ENCODE assay signal across 1 cellular context in the genomic region with DNA sequence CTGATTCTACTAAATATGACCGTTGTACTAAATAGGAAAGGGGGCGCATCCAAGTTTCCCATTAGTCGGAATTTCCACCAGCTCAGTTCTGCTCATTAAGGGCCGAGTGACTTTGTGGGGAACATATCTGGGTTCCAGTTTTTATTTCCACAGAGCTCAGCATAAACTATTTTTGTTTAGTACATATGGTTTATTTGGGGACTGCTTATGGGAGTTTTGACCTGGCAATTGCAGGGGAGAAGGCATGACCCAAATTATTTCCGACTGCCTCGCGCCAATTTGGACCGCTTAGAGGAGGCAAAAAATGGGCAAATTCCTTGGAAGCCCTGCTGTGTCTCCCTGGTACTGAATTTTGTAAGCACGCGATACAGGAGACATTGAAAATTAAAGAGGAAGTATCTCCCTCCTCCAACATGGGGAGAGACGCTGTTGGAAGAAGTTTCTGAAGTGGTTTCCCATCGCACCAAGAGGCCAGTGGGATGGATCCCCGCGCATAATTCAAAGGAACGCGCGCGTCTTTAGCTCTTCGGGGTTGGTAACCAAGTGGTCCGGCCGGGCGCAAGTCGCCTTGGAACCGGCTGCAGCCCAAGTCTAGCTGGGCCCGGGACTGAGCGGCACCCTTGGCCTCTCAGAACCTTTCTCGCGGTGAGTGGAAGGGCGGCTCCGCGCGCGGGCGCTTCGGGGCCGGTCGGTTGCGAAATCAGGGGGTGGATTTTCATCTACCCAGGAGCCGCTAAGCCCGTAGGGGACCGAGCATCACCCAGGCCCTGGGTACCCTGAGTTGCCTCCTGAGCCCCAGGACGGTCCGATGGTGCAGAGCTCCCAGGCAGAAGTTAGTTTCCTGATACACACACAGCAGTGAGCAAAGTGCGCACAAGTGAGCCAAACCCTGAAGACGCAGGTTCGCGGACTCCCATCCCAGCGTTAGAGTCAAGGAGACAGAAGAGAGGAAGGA.
TF ChIP-seq lines count a peak whose summit lies in the region.

No MANE protein-coding gene starts in this region.

TF ChIP-seq in SK-N-SH treated with all-trans-retinoic acid at 6 μM for 48 hours, 23 proteins besides CTCF, POLR2A, EP300 and RAD21 (continued from another document):
- TF ChIP-seq, protein P1, sequence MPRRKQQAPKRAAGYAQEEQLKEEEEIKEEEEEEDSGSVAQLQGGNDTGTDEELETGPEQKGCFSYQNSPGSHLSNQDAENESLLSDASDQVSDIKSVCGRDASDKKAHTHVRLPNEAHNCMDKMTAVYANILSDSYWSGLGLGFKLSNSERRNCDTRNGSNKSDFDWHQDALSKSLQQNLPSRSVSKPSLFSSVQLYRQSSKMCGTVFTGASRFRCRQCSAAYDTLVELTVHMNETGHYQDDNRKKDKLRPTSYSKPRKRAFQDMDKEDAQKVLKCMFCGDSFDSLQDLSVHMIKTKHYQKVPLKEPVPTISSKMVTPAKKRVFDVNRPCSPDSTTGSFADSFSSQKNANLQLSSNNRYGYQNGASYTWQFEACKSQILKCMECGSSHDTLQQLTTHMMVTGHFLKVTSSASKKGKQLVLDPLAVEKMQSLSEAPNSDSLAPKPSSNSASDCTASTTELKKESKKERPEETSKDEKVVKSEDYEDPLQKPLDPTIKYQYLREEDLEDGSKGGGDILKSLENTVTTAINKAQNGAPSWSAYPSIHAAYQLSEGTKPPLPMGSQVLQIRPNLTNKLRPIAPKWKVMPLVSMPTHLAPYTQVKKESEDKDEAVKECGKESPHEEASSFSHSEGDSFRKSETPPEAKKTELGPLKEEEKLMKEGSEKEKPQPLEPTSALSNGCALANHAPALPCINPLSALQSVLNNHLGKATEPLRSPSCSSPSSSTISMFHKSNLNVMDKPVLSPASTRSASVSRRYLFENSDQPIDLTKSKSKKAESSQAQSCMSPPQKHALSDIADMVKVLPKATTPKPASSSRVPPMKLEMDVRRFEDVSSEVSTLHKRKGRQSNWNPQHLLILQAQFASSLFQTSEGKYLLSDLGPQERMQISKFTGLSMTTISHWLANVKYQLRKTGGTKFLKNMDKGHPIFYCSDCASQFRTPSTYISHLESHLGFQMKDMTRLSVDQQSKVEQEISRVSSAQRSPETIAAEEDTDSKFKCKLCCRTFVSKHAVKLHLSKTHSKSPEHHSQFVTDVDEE (CRISPR knock-in tag; IDR thresholded peaks at IDR 0.05) = no peak
- TF ChIP-seq PPARA (CRISPR knock-in tag; IDR thresholded peaks at IDR 0.05; ENCODE audit: borderline replicate concordance) (no peak), ZC3H10 (CRISPR knock-in tag; IDR thresholded peaks at IDR 0.05) (no peak), ZNF70 (CRISPR knock-in tag; IDR thresholded peaks at IDR 0.05) (no peak), ZFP30 (CRISPR knock-in tag; IDR thresholded peaks at IDR 0.05) (no peak), ISL1 (CRISPR knock-in tag; IDR thresholded peaks at IDR 0.05) (no peak), RARB (CRISPR knock-in tag; IDR thresholded peaks at IDR 0.05) (no peak), ZNF8 (CRISPR knock-in tag; IDR thresholded peaks at IDR 0.05) (no peak), ZFP3 (CRISPR knock-in tag; IDR thresholded peaks at IDR 0.05) (no peak), OSR1 (CRISPR knock-in tag; IDR thresholded peaks at IDR 0.05) (no peak), ZNF565 (CRISPR knock-in tag; conservative IDR thresholded peaks at IDR 0.05; ENCODE audit: low read depth) (no peak), SNAI2 (CRISPR knock-in tag; IDR thresholded peaks at IDR 0.05) (no peak)
- TF ChIP-seq, protein P2, sequence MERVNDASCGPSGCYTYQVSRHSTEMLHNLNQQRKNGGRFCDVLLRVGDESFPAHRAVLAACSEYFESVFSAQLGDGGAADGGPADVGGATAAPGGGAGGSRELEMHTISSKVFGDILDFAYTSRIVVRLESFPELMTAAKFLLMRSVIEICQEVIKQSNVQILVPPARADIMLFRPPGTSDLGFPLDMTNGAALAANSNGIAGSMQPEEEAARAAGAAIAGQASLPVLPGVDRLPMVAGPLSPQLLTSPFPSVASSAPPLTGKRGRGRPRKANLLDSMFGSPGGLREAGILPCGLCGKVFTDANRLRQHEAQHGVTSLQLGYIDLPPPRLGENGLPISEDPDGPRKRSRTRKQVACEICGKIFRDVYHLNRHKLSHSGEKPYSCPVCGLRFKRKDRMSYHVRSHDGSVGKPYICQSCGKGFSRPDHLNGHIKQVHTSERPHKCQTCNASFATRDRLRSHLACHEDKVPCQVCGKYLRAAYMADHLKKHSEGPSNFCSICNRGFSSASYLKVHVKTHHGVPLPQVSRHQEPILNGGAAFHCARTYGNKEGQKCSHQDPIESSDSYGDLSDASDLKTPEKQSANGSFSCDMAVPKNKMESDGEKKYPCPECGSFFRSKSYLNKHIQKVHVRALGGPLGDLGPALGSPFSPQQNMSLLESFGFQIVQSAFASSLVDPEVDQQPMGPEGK (CRISPR knock-in tag; IDR thresholded peaks at IDR 0.05; ENCODE audit: borderline replicate concordance) = no peak
- TF ChIP-seq, protein P3, sequence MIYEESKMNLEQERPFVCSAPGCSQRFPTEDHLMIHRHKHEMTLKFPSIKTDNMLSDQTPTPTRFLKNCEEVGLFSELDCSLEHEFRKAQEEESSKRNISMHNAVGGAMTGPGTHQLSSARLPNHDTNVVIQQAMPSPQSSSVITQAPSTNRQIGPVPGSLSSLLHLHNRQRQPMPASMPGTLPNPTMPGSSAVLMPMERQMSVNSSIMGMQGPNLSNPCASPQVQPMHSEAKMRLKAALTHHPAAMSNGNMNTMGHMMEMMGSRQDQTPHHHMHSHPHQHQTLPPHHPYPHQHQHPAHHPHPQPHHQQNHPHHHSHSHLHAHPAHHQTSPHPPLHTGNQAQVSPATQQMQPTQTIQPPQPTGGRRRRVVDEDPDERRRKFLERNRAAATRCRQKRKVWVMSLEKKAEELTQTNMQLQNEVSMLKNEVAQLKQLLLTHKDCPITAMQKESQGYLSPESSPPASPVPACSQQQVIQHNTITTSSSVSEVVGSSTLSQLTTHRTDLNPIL (CRISPR knock-in tag; IDR thresholded peaks at IDR 0.05; ENCODE audit: low read depth) = no peak
- TF ChIP-seq, protein P4, sequence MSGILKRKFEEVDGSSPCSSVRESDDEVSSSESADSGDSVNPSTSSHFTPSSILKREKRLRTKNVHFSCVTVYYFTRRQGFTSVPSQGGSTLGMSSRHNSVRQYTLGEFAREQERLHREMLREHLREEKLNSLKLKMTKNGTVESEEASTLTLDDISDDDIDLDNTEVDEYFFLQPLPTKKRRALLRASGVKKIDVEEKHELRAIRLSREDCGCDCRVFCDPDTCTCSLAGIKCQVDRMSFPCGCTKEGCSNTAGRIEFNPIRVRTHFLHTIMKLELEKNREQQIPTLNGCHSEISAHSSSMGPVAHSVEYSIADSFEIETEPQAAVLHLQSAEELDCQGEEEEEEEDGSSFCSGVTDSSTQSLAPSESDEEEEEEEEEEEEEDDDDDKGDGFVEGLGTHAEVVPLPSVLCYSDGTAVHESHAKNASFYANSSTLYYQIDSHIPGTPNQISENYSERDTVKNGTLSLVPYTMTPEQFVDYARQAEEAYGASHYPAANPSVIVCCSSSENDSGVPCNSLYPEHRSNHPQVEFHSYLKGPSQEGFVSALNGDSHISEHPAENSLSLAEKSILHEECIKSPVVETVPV (CRISPR knock-in tag; IDR thresholded peaks at IDR 0.05) = no peak
